In genomic region chr15:52658955-52659354, GRCh38 we compare ENCODE assay signal across 11 cellular contexts. TPM values are rescaled to one million over a fixed set of nuclear protein-coding genes. Genes with fewer than 3 reads are reported as not detected.
DNase-seq lines count a peak whose midpoint lies in the region; ATAC-seq, FAIRE-seq and TF ChIP-seq lines count a peak whose summit lies in the region.
"Had no signal": no experiment of that assay in that cellular context is flagged by ENCODE, and none has a peak within 500 bp of the region (broad histone marks: within the 10 kb centered on the region; RNA-seq: fewer than 3 reads in every experiment).

No MANE protein-coding gene starts in this region.

- H3K36me3 Mint-ChIP-seq in activated T-helper 2 cell treated with anti-CD3 and anti-CD28 coated beads, Interferon-gamma antibody, Interleukin-2, Interleukin-4, amounts not matched to agents 10 μg/mL and 5 μg/mL and 100 μg/mL, durations not matched to agents 14 hours and 24 hours and 36 hours (ENCODE audit: low read depth), result peaks cover 49% of the 10 kb centered on the region

- FAIRE-seq in pancreas (lab: Jason Lieb, UNC) (no peak), H54 (lab: Jason Lieb, UNC) (no peak)
- FAIRE-seq: HTR-8/SVneo had no signal

- DNase-seq in stimulated activated CD4-positive, alpha-beta T cell treated with anti-CD3 and anti-CD28 coated beads, Interleukin-4, amount 100 ng/mL, for 24 hours, result peak; percentile 31
- DNase-seq in stimulated activated CD4-positive, alpha-beta T cell treated with anti-CD3 and anti-CD28 coated beads, Interleukin-2, amount 100 ng/mL, for 48 hours, result no peak
- DNase-seq in activated T-helper 2 cell treated with anti-CD3 and anti-CD28 coated beads, Interferon-gamma antibody, Interleukin-2, Interleukin-4, amounts not matched to agents 10 μg/mL and 5 μg/mL and 100 μg/mL, durations not matched to agents 14 hours and 24 hours and 36 hours (ENCODE audit: low spot score), result no peak
- DNase-seq in pancreas (no peak), osteoblast (ENCODE audit: insufficient read length, low spot score, missing footprints) (no peak), Ammon's horn (ENCODE audit: low spot score) (no peak), H54 (ENCODE audit: insufficient read length, low spot score) (no peak)
- DNase-seq: SJCRH30 had no signal

- ATAC-seq in HG03135 (IDR thresholded peaks at IDR 0.05; ENCODE audit: unreplicated experiment), result peak; percentile 81
- ATAC-seq in pancreas, result no peak

- no peaks in the 10 kb centered on the region for H3K9me3 Mint-ChIP-seq in activated T-helper 2 cell treated with anti-CD3 and anti-CD28 coated beads, Interferon-gamma antibody, Interleukin-2, Interleukin-4, amounts not matched to agents 10 μg/mL and 5 μg/mL and 100 μg/mL, durations not matched to agents 14 hours and 24 hours and 36 hours

- no peak overlapping the region for H3K4me3 ChIP-seq in pancreas
- H3K4me3 ChIP-seq in osteoblast (ENCODE audit: insufficient read depth, low read length), result no peak overlapping the region
- H3K4me3 ChIP-seq: SJCRH30 had no signal

- WGBS in pancreas, 2 donors, result 75 to 76% methylated on average over 1 of the region's 1 CpG

- intact Hi-C loops in activated T-helper 2 cell treated with anti-CD3 and anti-CD28 coated beads, Interferon-gamma antibody, Interleukin-2, Interleukin-4, amounts not matched to agents 10 μg/mL and 5 μg/mL and 100 μg/mL, durations not matched to agents 14 hours and 24 hours and 36 hours (cut with micrococcal nuclease), result loop anchor here (2.0 kb wide), 1 partner anchor 20 kb away; the partner anchor contains the start of gene ATOSA
- intact Hi-C loops in pancreas (cut with DNase I), result no loop called here

- no peak overlapping the region for H3K4me3 Mint-ChIP-seq in activated T-helper 2 cell treated with anti-CD3 and anti-CD28 coated beads, Interferon-gamma antibody, Interleukin-2, Interleukin-4, amounts not matched to agents 10 μg/mL and 5 μg/mL and 100 μg/mL, durations not matched to agents 14 hours and 24 hours and 36 hours (ENCODE audit: low read depth)

- no peaks in the 10 kb centered on the region for H3K27me3 Mint-ChIP-seq in activated T-helper 2 cell treated with anti-CD3 and anti-CD28 coated beads, Interferon-gamma antibody, Interleukin-2, Interleukin-4, amounts not matched to agents 10 μg/mL and 5 μg/mL and 100 μg/mL, durations not matched to agents 14 hours and 24 hours and 36 hours (ENCODE audit: low read depth)

- H3K27ac ChIP-seq in pancreas (no peak overlapping the region), osteoblast (ENCODE audit: low read depth, low read length) (no peak overlapping the region)
- H3K27ac ChIP-seq: C4-2B, SJCRH30 had no signal

- no peak for TF ChIP-seq CTCF in pancreas (IDR thresholded peaks at IDR 0.05)
- TF ChIP-seq CTCF in osteoblast (IDR thresholded peaks at IDR 0.05; ENCODE audit: extremely low read depth, low read depth, low read length), result no peak

- H2AFZ ChIP-seq in osteoblast (ENCODE audit: low read length), result no peak overlapping the region

- H3K9me3 ChIP-seq in pancreas (no peaks in the 10 kb centered on the region), osteoblast (ENCODE audit: low read depth, low read length) (no peaks in the 10 kb centered on the region)
- H3K9me3 ChIP-seq: SJCRH30 had no signal

- TF ChIP-seq POLR2A in H54 (IDR thresholded peaks at IDR 0.05; ENCODE audit: low read depth, low read length), result no peak

- peak overlapping the region; percentile 7 for H3K27ac Mint-ChIP-seq in activated T-helper 2 cell treated with anti-CD3 and anti-CD28 coated beads, Interferon-gamma antibody, Interleukin-2, Interleukin-4, amounts not matched to agents 10 μg/mL and 5 μg/mL and 100 μg/mL, durations not matched to agents 14 hours and 24 hours and 36 hours

- H3K4me2 ChIP-seq in osteoblast (ENCODE audit: insufficient read depth, low read length), result no peak overlapping the region

- H3K36me3 ChIP-seq in pancreas, result peaks cover 0 to 6% (median 0%) of the 10 kb centered on the region in 3 donors
- peaks cover 15% of the 10 kb centered on the region for H3K36me3 ChIP-seq in osteoblast (ENCODE audit: insufficient read depth, low read length)
- H3K36me3 ChIP-seq: SJCRH30 had no signal

- H3K27me3 ChIP-seq in pancreas, result no peaks in the 10 kb centered on the region
- H3K27me3 ChIP-seq in osteoblast (ENCODE audit: insufficient read depth, low read length), result no peaks in the 10 kb centered on the region
- H3K27me3 ChIP-seq: SJCRH30 had no signal

- peaks cover 16% of the 10 kb centered on the region for H3K79me2 ChIP-seq in osteoblast (ENCODE audit: insufficient read depth, low read length)

- H3K4me1 Mint-ChIP-seq in activated T-helper 2 cell treated with anti-CD3 and anti-CD28 coated beads, Interferon-gamma antibody, Interleukin-2, Interleukin-4, amounts not matched to agents 10 μg/mL and 5 μg/mL and 100 μg/mL, durations not matched to agents 14 hours and 24 hours and 36 hours (ENCODE audit: low read depth), result peaks cover 25% of the 10 kb centered on the region

- H3K4me1 ChIP-seq in pancreas (peaks cover 10 to 49% (median 26%) of the 10 kb centered on the region in 3 donors), osteoblast (ENCODE audit: insufficient read depth, low read length) (peaks cover 29% of the 10 kb centered on the region)
- H3K4me1 ChIP-seq: SJCRH30 had no signal

- H4K20me1 ChIP-seq in osteoblast (ENCODE audit: insufficient read depth, low read length), result peaks cover 3% of the 10 kb centered on the region

RNA-seq across cellular contexts. Expression of gene ATOSA, which starts 20.2 kb away (rescaled TPM):
- total RNA-seq in activated T-helper 2 cell treated with anti-CD3 and anti-CD28 coated beads, Interferon-gamma antibody, Interleukin-2, Interleukin-4, amounts not matched to agents 10 μg/mL and 5 μg/mL and 100 μg/mL, durations not matched to agents 14 hours and 24 hours and 36 hours, result 14.4 TPM in 2 replicates
- total RNA-seq in pancreas (10 to 100 TPM; 24.6 to 39.0 (median 34.4) TPM), osteoblast (34.4 and 47.4 TPM in 2 replicates)
- polyA plus RNA-seq in pancreas, result 10 to 100 TPM; 42.0 to 48.9 TPM
